ENCODE assay signal across 21 cellular contexts in the genomic region with DNA sequence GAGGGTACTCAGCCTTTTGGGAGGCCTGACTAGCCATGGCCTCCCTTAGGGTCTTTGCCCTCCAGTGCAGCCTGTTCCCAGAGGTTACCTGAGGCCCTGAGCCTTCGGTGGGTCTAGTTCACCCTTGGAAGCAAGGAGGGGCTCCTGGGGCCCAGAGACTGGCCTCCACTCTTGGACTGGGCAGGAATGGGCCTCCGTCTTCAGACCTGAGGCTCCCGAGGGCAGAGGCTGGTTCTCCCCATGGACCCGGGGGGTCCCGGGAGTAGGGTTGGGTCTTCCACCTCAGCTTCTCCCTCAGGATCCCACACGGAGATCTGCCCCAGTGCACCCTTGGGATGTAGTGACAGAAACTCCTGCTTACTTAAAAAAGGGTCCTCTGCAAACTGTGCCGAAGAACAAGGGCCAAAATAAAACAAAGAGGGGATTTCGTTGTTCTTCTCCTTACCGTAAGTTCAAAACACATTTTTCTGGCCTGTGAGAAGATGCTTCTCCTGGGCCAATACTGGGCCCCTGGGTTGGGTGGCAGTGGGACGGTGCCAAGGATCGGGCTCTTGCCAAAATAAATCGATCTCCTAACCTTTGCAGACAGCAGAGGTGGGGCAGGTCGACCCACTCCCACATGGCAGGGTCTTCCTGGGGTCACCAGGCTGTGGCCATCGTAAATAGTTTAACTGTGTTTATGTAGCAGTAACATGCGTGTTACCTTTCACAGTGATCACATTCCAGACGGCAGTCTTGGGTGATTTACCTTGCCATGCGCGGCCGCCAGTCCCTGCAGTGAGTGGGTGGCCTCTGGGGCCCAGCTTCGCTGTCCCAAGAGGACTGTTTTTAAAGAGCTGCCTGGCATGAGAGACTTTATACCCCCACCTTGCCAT.
"Had no signal": no experiment of that assay in that cellular context is flagged by ENCODE, and none has a peak within 500 bp of the region (broad histone marks: within the 10 kb centered on the region; RNA-seq: fewer than 3 reads in every experiment).

No MANE protein-coding gene starts in this region.

- H3K36me3 ChIP-seq: ascending aorta, colonic mucosa, prostate gland, right atrium auricular region, stomach had no signal

- H3K4me1 ChIP-seq: ascending aorta, colonic mucosa, prostate gland, right atrium auricular region had no signal

- H3K27me3 ChIP-seq: ascending aorta, colonic mucosa, right atrium auricular region, stomach had no signal

- ATAC-seq: activated CD4-positive, CD25-positive, alpha-beta regulatory T cell treated with anti-CD3 and anti-CD28 coated beads, Interleukin-2, amount 50 U/mL, for 24 hours had no signal

- H3K36me3 Mint-ChIP-seq: type B pancreatic cell had no signal

- H3K9me3 Mint-ChIP-seq: activated CD4-positive, alpha-beta T cell treated with anti-CD3 and anti-CD28 coated beads, Interleukin-2, amount 10 ng/mL, durations not matched to agents 7 days and 5 days; central memory CD8-positive, alpha-beta T cell; type B pancreatic cell had no signal

- H3K27me3 Mint-ChIP-seq: type B pancreatic cell had no signal

- H3K9me3 ChIP-seq: ascending aorta, colonic mucosa, prostate gland, right atrium auricular region, SK-N-SH, stomach had no signal

- DNase-seq: activated CD4-positive, alpha-beta T cell treated with anti-CD3 and anti-CD28 coated beads, Interleukin-2, amount 10 ng/mL, durations not matched to agents 7 days and 5 days; activated CD8-positive, alpha-beta memory T cell treated with anti-CD3 and anti-CD28 coated beads for 24 hours; activated CD8-positive, alpha-beta memory T cell treated with anti-CD3 and anti-CD28 coated beads, Interleukin-2, amount 50 U/mL, for 48 hours; activated effector memory CD4-positive, alpha-beta T cell treated with anti-CD3 and anti-CD28 coated beads, Interleukin-2, amount 50 U/mL, for 16 hours; activated naive CD4-positive, alpha-beta T cell treated with anti-CD3 and anti-CD28 coated beads, Interleukin-2, amount 50 U/mL, for 16 hours; activated T-cell treated with anti-CD3 and anti-CD28 coated beads, Interleukin-2, amount 50 U/mL, for 48 hours; colonic mucosa; erythroblast; foreskin melanocyte; hypothalamus; SK-N-SH; stimulated activated CD4-positive, alpha-beta T cell treated with anti-CD3 and anti-CD28 coated beads, Interleukin-4, amount 100 ng/mL, for 1 hour; stomach; T-helper 9 cell had no signal

- H3K27ac ChIP-seq: ascending aorta, colonic mucosa, prostate gland, right atrium auricular region, skin epidermis, stomach had no signal

- H3K4me3 Mint-ChIP-seq: activated CD4-positive, alpha-beta T cell treated with anti-CD3 and anti-CD28 coated beads, Interleukin-2, amount 10 ng/mL, durations not matched to agents 7 days and 5 days; central memory CD8-positive, alpha-beta T cell; type B pancreatic cell had no signal

- H3K4me3 ChIP-seq: ascending aorta, colonic mucosa, prostate gland, right atrium auricular region, skin epidermis, stomach had no signal

- H3K27ac Mint-ChIP-seq: activated CD4-positive, alpha-beta T cell treated with anti-CD3 and anti-CD28 coated beads, Interleukin-2, amount 10 ng/mL, durations not matched to agents 7 days and 5 days; type B pancreatic cell had no signal
